In the genomic region with DNA sequence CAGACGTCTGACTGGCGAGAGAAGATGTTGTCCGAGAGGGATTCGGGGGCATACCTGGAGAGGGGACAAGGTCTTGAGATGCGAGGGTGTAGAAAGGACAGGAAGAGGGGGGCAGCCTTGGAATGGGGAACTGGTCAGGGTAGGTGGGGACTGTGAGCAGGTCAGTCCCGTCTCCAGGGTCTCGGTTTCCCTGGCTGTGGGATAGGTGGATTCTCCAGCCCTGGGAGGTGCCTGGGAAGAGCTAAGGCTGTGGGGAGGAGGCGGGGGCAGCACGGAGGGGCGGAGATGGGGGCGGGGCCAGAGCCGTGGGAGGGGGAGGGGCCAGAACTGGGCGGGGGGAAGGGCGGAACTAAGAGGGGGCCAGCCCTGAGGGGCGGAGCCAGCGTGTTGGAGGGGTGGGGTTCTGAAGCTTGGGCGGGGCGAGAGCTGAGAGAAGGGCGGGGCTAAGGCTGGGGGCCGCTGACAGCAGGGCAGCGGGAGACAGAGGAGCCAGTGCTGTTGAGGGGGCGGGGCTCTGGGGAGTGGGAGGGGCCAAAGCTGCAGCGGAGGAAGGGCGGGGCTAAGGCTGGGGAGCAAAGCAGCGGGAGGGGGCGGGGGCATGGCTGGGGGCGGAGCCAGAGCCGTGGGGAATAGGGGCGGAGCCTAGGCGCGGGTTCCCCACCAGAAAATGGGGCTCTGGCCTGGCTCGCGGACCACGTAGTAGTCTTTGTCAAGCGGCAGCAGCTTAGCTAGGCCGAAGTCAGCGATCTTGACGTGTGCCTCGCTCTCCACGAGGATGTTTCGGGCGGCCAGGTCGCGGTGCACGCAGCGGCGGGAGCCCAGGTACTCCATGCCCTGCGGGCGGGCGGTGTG, we compare ENCODE assay signal across 9 cellular contexts. TPM values are rescaled to one million over a fixed set of nuclear protein-coding genes. Genes with fewer than 3 reads are reported as not detected.
A peak's percentile ranks its signal among the peaks of the same experiment; 100 is the strongest.
DNase-seq lines count a peak whose midpoint lies in the region; ATAC-seq, FAIRE-seq and TF ChIP-seq lines count a peak whose summit lies in the region.
"Had no signal": no experiment of that assay in that cellular context is flagged by ENCODE, and none has a peak within 500 bp of the region (broad histone marks: within the 10 kb centered on the region; RNA-seq: fewer than 3 reads in every experiment).

No MANE protein-coding gene starts in this region.

- H3K4me3 Mint-ChIP-seq in central memory CD8-positive, alpha-beta T cell = no peak overlapping the region
- H3K4me3 Mint-ChIP-seq: immature natural killer cell had no signal

- no peak for TF ChIP-seq CTCF in BJ (IDR thresholded peaks at IDR 0.05; ENCODE audit: insufficient read depth, low read depth, low read length)

- no peaks in the 10 kb centered on the region for H3K9me3 Mint-ChIP-seq in central memory CD8-positive, alpha-beta T cell
- H3K9me3 Mint-ChIP-seq: immature natural killer cell had no signal

- no peaks in the 10 kb centered on the region for H3K27me3 ChIP-seq in BJ (ENCODE audit: control insufficient read depth, insufficient read depth, low read length)

- peaks cover 40% of the 10 kb centered on the region for H3K36me3 Mint-ChIP-seq in central memory CD8-positive, alpha-beta T cell (ENCODE audit: insufficient read depth)

- peaks cover 19% of the 10 kb centered on the region for H3K4me1 Mint-ChIP-seq in central memory CD8-positive, alpha-beta T cell

- H3K27ac Mint-ChIP-seq in central memory CD8-positive, alpha-beta T cell (ENCODE audit: low read depth) = peak overlapping the region; percentile 62

- CTCF ChIA-PET in BJ (lab: Yijun Ruan, JAX) = interaction anchor here (0.6 to 0.8 kb wide), 2 partner anchors 25 to 551 kb away, joined by 3 read pairs; no protein-coding TSS in a partner anchor

- POLR2A ChIA-PET in BJ (lab: Charles Lee) = no interaction called here

- DNase-seq in BJ (ENCODE audit: low read depth) (no peak), HTR-8/SVneo (ENCODE audit: insufficient read length, low spot score) (peak; percentile 80), SK-N-DZ (ENCODE audit: low spot score) (peak; percentile 71), islet precursor cell (peak; percentile 97)
- no peak for DNase-seq in central memory CD8-positive, alpha-beta T cell (ENCODE audit: low spot score in 2 of 2)
- DNase-seq in stimulated activated CD4-positive, alpha-beta T cell treated with anti-CD3 and anti-CD28 coated beads, Interleukin-15, amount 100 ng/mL, for 48 hours (ENCODE audit: low read depth in 2 of 2) = peak; percentile 64 to 65

- no peaks in the 10 kb centered on the region for H3K36me3 ChIP-seq in BJ (ENCODE audit: control insufficient read depth, insufficient read depth, low read length)

- no peaks in the 10 kb centered on the region for H3K27me3 Mint-ChIP-seq in central memory CD8-positive, alpha-beta T cell

- peak overlapping the region; percentile 3 for H3K4me3 ChIP-seq in BJ (ENCODE audit: low read depth, low read length)

- peak; percentile 67 for FAIRE-seq in HTR-8/SVneo (lab: Jason Lieb, UNC)

- ATAC-seq in central memory CD8-positive, alpha-beta T cell (replicated peaks; ENCODE audit: extremely low read depth, poor library complexity, severe bottlenecking) = peak; percentile 43
- ATAC-seq in GM18520 (IDR thresholded peaks at IDR 0.05; ENCODE audit: unreplicated experiment) = no peak
- no peak for ATAC-seq in HG02588 (IDR thresholded peaks at IDR 0.05; ENCODE audit: unreplicated experiment)

RNA-seq across cellular contexts. Expression of a gene that starts 9.5 kb away (rescaled TPM):
- polyA plus RNA-seq in BJ (2011; rRNA removed) = 0.18 TPM in 1 of 2 replicates, not detected in the other
- not detected in 2 replicates for polyA minus RNA-seq in BJ (2011; rRNA and poly(A)+ RNA removed)
- polyA plus RNA-seq in SK-N-DZ (2014; cell fraction: cytosol; rRNA removed) = not detected in 2 replicates
- not detected in 2 replicates for polyA plus RNA-seq in SK-N-DZ (2014; cell fraction: nucleus; rRNA removed)

RNA-seq across cellular contexts. Expression of a gene that starts 17.0 kb away (rescaled TPM):
- 3.3 and 6.1 TPM in 2 replicates for polyA plus RNA-seq in BJ (2011; rRNA removed)
- 7.4 and 9.4 TPM in 2 replicates for polyA minus RNA-seq in BJ (2011; rRNA and poly(A)+ RNA removed)
- polyA plus RNA-seq in SK-N-DZ (2014; cell fraction: cytosol; rRNA removed) = 0.07 and 0.13 TPM in 2 replicates
- 0.32 and 0.50 TPM in 2 replicates for polyA plus RNA-seq in SK-N-DZ (2014; cell fraction: nucleus; rRNA removed)

RNA-seq across cellular contexts. Expression of a gene that starts 28.9 kb away (rescaled TPM):
- 1,501 and 2,264 TPM in 2 replicates for polyA plus RNA-seq in BJ (2011; rRNA removed)
- 366 and 374 TPM in 2 replicates for polyA minus RNA-seq in BJ (2011; rRNA and poly(A)+ RNA removed)
- polyA plus RNA-seq in SK-N-DZ (2014; cell fraction: cytosol; rRNA removed) = 1,323 and 1,484 TPM in 2 replicates
- polyA plus RNA-seq in SK-N-DZ (2014; cell fraction: nucleus; rRNA removed) = 991 and 1,227 TPM in 2 replicates

RNA-seq across cellular contexts. Expression of a gene that starts 35.9 kb away (rescaled TPM):
- not detected in 2 replicates for polyA plus RNA-seq in BJ (2011; rRNA removed)
- polyA minus RNA-seq in BJ (2011; rRNA and poly(A)+ RNA removed) = not detected in 2 replicates
- not detected in 2 replicates for polyA plus RNA-seq in SK-N-DZ (2014; cell fraction: cytosol; rRNA removed)
- not detected in 2 replicates for polyA plus RNA-seq in SK-N-DZ (2014; cell fraction: nucleus; rRNA removed)
- polyA plus RNA-seq: immature natural killer cell had no signal

RNA-seq across cellular contexts. Expression of a gene that starts 41.0 kb away (rescaled TPM):
- polyA plus RNA-seq in BJ (2011; rRNA removed) = not detected in 2 replicates
- polyA minus RNA-seq in BJ (2011; rRNA and poly(A)+ RNA removed) = not detected in 2 replicates
- 0.05 TPM in 1 of 2 replicates, not detected in the other for polyA plus RNA-seq in SK-N-DZ (2014; cell fraction: cytosol; rRNA removed)
- not detected in 2 replicates for polyA plus RNA-seq in SK-N-DZ (2014; cell fraction: nucleus; rRNA removed)

Comparison
In these comparisons a context has a peak if more than half of its experiments do, and no peak if none do; other contexts are left out.
1. DNase-seq: peak in HTR-8/SVneo (single experiment), SK-N-DZ (single experiment), islet precursor cell (single experiment) and stimulated activated CD4-positive, alpha-beta T cell treated with anti-CD3 and anti-CD28 coated beads, Interleukin-15, amount 100 ng/mL, for 48 hours (2 of 2); none in BJ (single experiment) and central memory CD8-positive, alpha-beta T cell (0 of 2).